In genomic region chr18:56044239-56044638, GRCh38 we compare ENCODE assay signal across 20 cellular contexts.
"Had no signal": no experiment of that assay in that cellular context is flagged by ENCODE, and none has a peak within 500 bp of the region (broad histone marks: within the 10 kb centered on the region; RNA-seq: fewer than 3 reads in every experiment).

No MANE protein-coding gene starts in this region.

- H3K27me3 Mint-ChIP-seq: activated CD4-positive, alpha-beta T cell treated with anti-CD3 and anti-CD28 coated beads for 36 hours had no signal

- DNase-seq: activated CD4-positive, alpha-beta T cell treated with anti-CD3 and anti-CD28 coated beads for 36 hours; activated CD4-positive, alpha-beta T cell treated with anti-CD3 and anti-CD28 coated beads, Interleukin-2, amount 50 U/mL, for 4 hours; activated CD4-positive, CD25-positive, alpha-beta regulatory T cell; activated naive CD4-positive, alpha-beta T cell; activated T-cell treated with anti-CD3 and anti-CD28 coated beads for 4 hours; activated T-cell treated with anti-CD3 and anti-CD28 coated beads, Interleukin-2, amount 50 U/mL, for 72 hours; cortex of kidney; esophagus squamous epithelium; glutamatergic neuron; left colon; natural killer cell; stimulated activated CD4-positive, alpha-beta T cell treated with anti-CD3 and anti-CD28 coated beads, Interleukin-1b, Interleukin-23, amount 100 ng/mL, for 48 hours; stimulated activated CD4-positive, alpha-beta T cell treated with anti-CD3 and anti-CD28 coated beads, Interleukin-4, amount 100 ng/mL, for 4 hours; stimulated activated CD8-positive, alpha-beta memory T cell treated with anti-CD3 and anti-CD28 coated beads, Interleukin-4, amount 100 ng/mL, for 48 hours; T-helper 1 cell; transverse colon had no signal

- H3K4me3 Mint-ChIP-seq: activated CD4-positive, alpha-beta T cell treated with anti-CD3 and anti-CD28 coated beads for 36 hours; activated T-cell treated with anti-CD3 and anti-CD28 coated beads, Interleukin-2, amount 50 U/mL, for 72 hours; endodermal cell; natural killer cell; stimulated activated memory B cell treated with anti-CD40 and anti-IgM and Interleukin-4, amounts not matched to agents 10 μg/mL and 1 μg/mL and 100 μg/mL, for 72 hours; T-helper 2 cell treated with Interferon-gamma antibody and Interleukin-4, amounts not matched to agents 5 μg/mL and 100 μg/mL, for 36 hours had no signal

- H3K4me1 Mint-ChIP-seq: activated CD4-positive, alpha-beta T cell treated with anti-CD3 and anti-CD28 coated beads for 36 hours; endodermal cell; natural killer cell; stimulated activated memory B cell treated with anti-CD40 and anti-IgM and Interleukin-4, amounts not matched to agents 10 μg/mL and 1 μg/mL and 100 μg/mL, for 72 hours had no signal

- H3K27ac Mint-ChIP-seq: activated CD4-positive, alpha-beta T cell treated with anti-CD3 and anti-CD28 coated beads for 36 hours; activated naive CD4-positive, alpha-beta T cell treated with anti-CD3 and anti-CD28 coated beads, Interleukin-2, amount 50 U/mL, for 72 hours; activated T-cell treated with anti-CD3 and anti-CD28 coated beads, Interleukin-2, amount 50 U/mL, for 72 hours; endodermal cell; natural killer cell; stimulated activated memory B cell treated with anti-CD40 and anti-IgM and Interleukin-4, amounts not matched to agents 10 μg/mL and 1 μg/mL and 100 μg/mL, for 72 hours; T-helper 2 cell treated with Interferon-gamma antibody and Interleukin-4, amounts not matched to agents 5 μg/mL and 100 μg/mL, for 36 hours had no signal

- H3K36me3 Mint-ChIP-seq: natural killer cell had no signal
